ENCODE assay signal across 15 cellular contexts in genomic region chr12:52699960-52700359, GRCh38. TPM values are rescaled to one million over a fixed set of nuclear protein-coding genes. Genes with fewer than 3 reads are reported as not detected.
DNase-seq lines count a peak whose midpoint lies in the region; ATAC-seq and TF ChIP-seq lines count a peak whose summit lies in the region.
"Had no signal": no experiment of that assay in that cellular context is flagged by ENCODE, and none has a peak within 500 bp of the region (broad histone marks: within the 10 kb centered on the region; RNA-seq: fewer than 3 reads in every experiment).

No MANE protein-coding gene starts in this region.

- H3K9me3 ChIP-seq in heart left ventricle (no peaks in the 10 kb centered on the region), right atrium auricular region (no peaks in the 10 kb centered on the region), heart right ventricle (no peaks in the 10 kb centered on the region)
- H3K9me3 ChIP-seq: BLaER1 treated with 17β-estradiol and CSF1 and Interleukin-3, amounts not matched to agents 10 nM and 100 nM; HAP-1 had no signal

- H3K36me3 Mint-ChIP-seq in neural crest cell (ENCODE audit: low read depth), result no peaks in the 10 kb centered on the region
- H3K36me3 Mint-ChIP-seq: CD4-positive, CD25-positive, alpha-beta regulatory T cell had no signal

- DNase-seq in heart left ventricle, result peak in 2 of 5 donors; percentile 16 to 29
- DNase-seq in right atrium auricular region (ENCODE audit: low spot score), result no peak
- peak in 1 of 2 donors; percentile 23 for DNase-seq in heart right ventricle
- no peak for DNase-seq in neural crest cell (ENCODE audit: low read depth, low spot score)
- DNase-seq in NCI-H82 (lab: John Stamatoyannopoulos, UW), result no peak
- no peak for DNase-seq in HK-2 (ENCODE audit: unreplicated experiment)
- DNase-seq: ACHN; CD4-positive, CD25-positive, alpha-beta regulatory T cell; DMS53 had no signal

- no peaks in the 10 kb centered on the region for H3K9me3 Mint-ChIP-seq in neural crest cell

- 52 to 86% (median 63%) methylated on average over 2 of the region's 2 CpGs for WGBS in heart left ventricle, 4 donors
- whole genome bisulfite sequencing in heart right ventricle, 2 donors, result 53 to 66% methylated on average over 2 of the region's 2 CpGs

- no peak for TF ChIP-seq CTCF in heart left ventricle (IDR thresholded peaks at IDR 0.05)
- no peak for TF ChIP-seq CTCF in right atrium auricular region (IDR thresholded peaks at IDR 0.05)
- no peak for TF ChIP-seq CTCF in heart right ventricle (IDR thresholded peaks at IDR 0.05)
- no peak for TF ChIP-seq CTCF in neural crest cell (conservative IDR thresholded peaks at IDR 0.05)

- ATAC-seq in heart left ventricle, result peak; percentile 14 to 55 (median 34)
- peak; percentile 29 to 74 (median 55) for ATAC-seq in heart right ventricle
- no peak for ATAC-seq in HG02973 (IDR thresholded peaks at IDR 0.05; ENCODE audit: unreplicated experiment)

- H3K4me1 ChIP-seq in heart left ventricle (peaks cover 0 to 17% (median 7%) of the 10 kb centered on the region in 12 donors), right atrium auricular region (peaks cover 0 to 11% of the 10 kb centered on the region in 2 donors), heart right ventricle (peaks cover 0 to 24% (median 13%) of the 10 kb centered on the region in 9 donors)
- H3K4me1 ChIP-seq: BLaER1 treated with 17β-estradiol and CSF1 and Interleukin-3, amounts not matched to agents 10 nM and 100 nM; HAP-1 had no signal

- H3K36me3 ChIP-seq in heart left ventricle (no peaks in the 10 kb centered on the region), right atrium auricular region (no peaks in the 10 kb centered on the region), heart right ventricle (no peaks in the 10 kb centered on the region)
- H3K36me3 ChIP-seq: BLaER1 treated with 17β-estradiol and CSF1 and Interleukin-3, amounts not matched to agents 10 nM and 100 nM; HAP-1 had no signal

- H3K27me3 ChIP-seq in heart left ventricle (peaks cover 0 to 12% (median 2%) of the 10 kb centered on the region in 9 donors), right atrium auricular region (no peaks in the 10 kb centered on the region), heart right ventricle (peaks cover 0 to 31% (median 9%) of the 10 kb centered on the region in 7 donors)
- H3K27me3 ChIP-seq: BLaER1 treated with 17β-estradiol and CSF1 and Interleukin-3, amounts not matched to agents 10 nM and 100 nM had no signal

- H3K4me3 Mint-ChIP-seq in neural crest cell, result no peak overlapping the region
- H3K4me3 Mint-ChIP-seq: CD4-positive, CD25-positive, alpha-beta regulatory T cell had no signal

- H3K27ac Mint-ChIP-seq in neural crest cell (ENCODE audit: unreplicated experiment), result peak overlapping the region; percentile 52

- no peak for TF ChIP-seq POLR2A in heart left ventricle (IDR thresholded peaks at IDR 0.05)

- peaks cover 39% of the 10 kb centered on the region for H3K27me3 Mint-ChIP-seq in neural crest cell (ENCODE audit: low read depth)

- H3K27ac ChIP-seq in heart left ventricle (no peak overlapping the region), right atrium auricular region (no peak overlapping the region), heart right ventricle (no peak overlapping the region)
- H3K27ac ChIP-seq: BLaER1 treated with 17β-estradiol and CSF1 and Interleukin-3, amounts not matched to agents 10 nM and 100 nM had no signal

- no peaks in the 10 kb centered on the region for H3K4me1 Mint-ChIP-seq in neural crest cell
- H3K4me1 Mint-ChIP-seq: CD4-positive, CD25-positive, alpha-beta regulatory T cell had no signal

- intact Hi-C loops in heart left ventricle (cut with DNase I), result no loop called here
- intact Hi-C loops in heart right ventricle (cut with DNase I), result no loop called here

- H3K4me3 ChIP-seq in heart left ventricle (no peak overlapping the region), right atrium auricular region (no peak overlapping the region), heart right ventricle (no peak overlapping the region)
- H3K4me3 ChIP-seq: BLaER1 treated with 17β-estradiol and CSF1 and Interleukin-3, amounts not matched to agents 10 nM and 100 nM; HAP-1 had no signal

RNA-seq across cellular contexts. Expression of gene KRT77, which starts 3.4 kb away (rescaled TPM):
- not detected for total RNA-seq in heart left ventricle
- polyA plus RNA-seq in heart left ventricle, result not detected
- not detected for total RNA-seq in right atrium auricular region
- total RNA-seq in heart right ventricle, result under 1 TPM in 1 of 10 donors, not detected in 9; 0.08 TPM
- polyA plus RNA-seq in heart right ventricle, result not detected
- not detected in 2 replicates for total RNA-seq in neural crest cell
- total RNA-seq: A172; CD4-positive, CD25-positive, alpha-beta regulatory T cell; H1; HT1080 had no signal
- polyA plus RNA-seq: CD4-positive, CD25-positive, alpha-beta regulatory T cell had no signal

RNA-seq across cellular contexts. Expression of gene KRT1, which starts 19.8 kb away (rescaled TPM):
- total RNA-seq in heart left ventricle, result under 1 TPM in 1 of 9 donors, not detected in 8; 0.35 TPM
- polyA plus RNA-seq in heart left ventricle, result not detected
- total RNA-seq in right atrium auricular region, result not detected
- total RNA-seq in heart right ventricle, result not detected
- polyA plus RNA-seq in heart right ventricle, result not detected
- not detected in 2 replicates for total RNA-seq in neural crest cell
- total RNA-seq: A172, H1, HT1080 had no signal
- polyA plus RNA-seq: H1 had no signal

RNA-seq across cellular contexts. Expression of gene KRT2, which starts 47.9 kb away (rescaled TPM):
- total RNA-seq in heart left ventricle (not detected), right atrium auricular region (not detected), heart right ventricle (not detected), neural crest cell (not detected in 2 replicates)
- polyA plus RNA-seq in heart left ventricle (not detected), heart right ventricle (not detected)
- total RNA-seq: A172, H1, HT1080 had no signal
- polyA plus RNA-seq: H1 had no signal
